ENCODE assay signal across 26 cellular contexts in genomic region chr1:237500566-237500965, GRCh38.
DNase-seq lines count a peak whose midpoint lies in the region; ATAC-seq, FAIRE-seq and TF ChIP-seq lines count a peak whose summit lies in the region.
"Had no signal": no experiment of that assay in that cellular context is flagged by ENCODE, and none has a peak within 500 bp of the region (broad histone marks: within the 10 kb centered on the region; RNA-seq: fewer than 3 reads in every experiment).

No MANE protein-coding gene starts in this region.

- FAIRE-seq in A549 (lab: Jason Lieb, UNC) (peak; percentile 13), D721Med (lab: Jason Lieb, UNC) (peak; percentile 53)
- FAIRE-seq: A204.1, G401.6, GM12891, GM19239 had no signal

- DNase-seq in NCI-H2171 treated with DMSO at 0.1 percent for 48 hours (lab: John Stamatoyannopoulos, UW) (peak; percentile 8), NCI-H2171 (lab: John Stamatoyannopoulos, UW) (no peak), A549 (ENCODE audit: low read depth in 1 of 2, low spot score in 1 of 2) (no peak), D721Med (ENCODE audit: insufficient read length, low spot score) (no peak), tibial artery (no peak)
- DNase-seq in stimulated activated CD4-positive, alpha-beta T cell treated with anti-CD3 and anti-CD28 coated beads, Interleukin-15, amount 100 ng/mL, for 24 hours: no peak
- DNase-seq in activated CD4-positive, alpha-beta T cell treated with anti-CD3 and anti-CD28 coated beads for 48 hours: no peak
- DNase-seq: 8988T; AML-193; Caco-2; Calu3; CD4-positive, alpha-beta T cell; CD8-positive, alpha-beta T cell; DMS153; DMS53; DMS79; DND-41; EL; GF-D8 had no signal

- POLR2A ChIA-PET in A549 (lab: Yijun Ruan, JAX) (no interaction called here), HEK293 (lab: Yijun Ruan, JAX) (no interaction called here)

- TF ChIP-seq EP300 in A549 (IDR thresholded peaks at IDR 0.05): no peak

- H3K4me3 ChIP-seq in A549 (no peak overlapping the region), HEK293 (ENCODE audit: low read depth, low read length) (no peak overlapping the region), tibial artery (no peak overlapping the region)
- H3K4me3 ChIP-seq: BLaER1 treated with 17β-estradiol and CSF1 and Interleukin-3, amounts not matched to agents 10 nM and 100 nM had no signal

- H3K4me2 ChIP-seq in A549: no peak overlapping the region
- H3K4me2 ChIP-seq: BLaER1 treated with 17β-estradiol and CSF1 and Interleukin-3, amounts not matched to agents 10 nM and 100 nM had no signal

- ATAC-seq in A549: no peak
- ATAC-seq: CD8-positive, alpha-beta T cell had no signal

- intact Hi-C loops in tibial artery (cut with DNase I; ENCODE audit: low total_unique reads): no loop called here

- no peaks in the 10 kb centered on the region for H3K36me3 ChIP-seq in HEK293 (ENCODE audit: control insufficient read depth in 2 of 2, insufficient read depth in 1 of 2, low read length in 2 of 2)
- peaks cover 6 to 9% (median 6%) of the 10 kb centered on the region in 3 donors for H3K36me3 ChIP-seq in tibial artery
- H3K36me3 ChIP-seq: BLaER1 treated with 17β-estradiol and CSF1 and Interleukin-3, amounts not matched to agents 10 nM and 100 nM had no signal

- 8% methylated on average over 6 of the region's 6 CpGs for WGBS in A549 (ENCODE audit: missing lambda C conversion rate)

- H3K4me1 ChIP-seq in A549 (no peaks in the 10 kb centered on the region), HEK293 (ENCODE audit: control insufficient read depth, insufficient read depth, low read length) (no peaks in the 10 kb centered on the region), tibial artery (no peaks in the 10 kb centered on the region)
- H3K4me1 ChIP-seq: BLaER1 treated with 17β-estradiol and CSF1 and Interleukin-3, amounts not matched to agents 10 nM and 100 nM; Caco-2 had no signal

- TF ChIP-seq RAD21 in A549 (conservative IDR thresholded peaks at IDR 0.05 in 1 of 2, IDR thresholded peaks at IDR 0.05 in 1 of 2): no peak

- no peak for TF ChIP-seq CTCF in A549 (IDR thresholded peaks at IDR 0.05)
- TF ChIP-seq CTCF in D721Med (IDR thresholded peaks at IDR 0.05; ENCODE audit: insufficient read depth, missing control alignments): no peak
- TF ChIP-seq CTCF in HEK293 (tag by site-specific recombination; IDR thresholded peaks at IDR 0.05): no peak
- TF ChIP-seq CTCF in tibial artery (IDR thresholded peaks at IDR 0.05): no peak

- H3K9me3 ChIP-seq in A549 (no peaks in the 10 kb centered on the region), HEK293 (ENCODE audit: control insufficient read depth, insufficient read depth, low read depth, low read length) (no peaks in the 10 kb centered on the region), tibial artery (no peaks in the 10 kb centered on the region)
- H3K9me3 ChIP-seq: BLaER1 treated with 17β-estradiol and CSF1 and Interleukin-3, amounts not matched to agents 10 nM and 100 nM; Caco-2 had no signal

- CTCF ChIA-PET in A549 (lab: Yijun Ruan, JAX): no interaction called here
- CTCF ChIA-PET in HEK293 (lab: Yijun Ruan, JAX): interaction anchor here (0.6 to 0.8 kb wide), 2 partner anchors 716 to 897 kb away, joined by 4 to 5 read pairs; no protein-coding TSS in a partner anchor

- H3K27ac ChIP-seq in A549: no peak overlapping the region
- no peak overlapping the region for H3K27ac ChIP-seq in HEK293 (ENCODE audit: extremely low read depth, low read depth, low read length)
- H3K27ac ChIP-seq in tibial artery: no peak overlapping the region
- H3K27ac ChIP-seq: BLaER1 treated with 17β-estradiol and CSF1 and Interleukin-3, amounts not matched to agents 10 nM and 100 nM; C4-2B had no signal

- H3K27me3 ChIP-seq in tibial artery: no peaks in the 10 kb centered on the region
- H3K27me3 ChIP-seq: BLaER1 treated with 17β-estradiol and CSF1 and Interleukin-3, amounts not matched to agents 10 nM and 100 nM had no signal

- no peak for TF ChIP-seq POLR2A in A549 (IDR thresholded peaks at IDR 0.05; ENCODE audit: low read length)

TF ChIP-seq in A549, 52 proteins besides CTCF, POLR2A, EP300 and RAD21 (continues in another document):
- no peak for TF ChIP-seq NPAS2 (CRISPR knock-in tag; IDR thresholded peaks at IDR 0.05; ENCODE audit: borderline replicate concordance)
- no peak for TF ChIP-seq BCL3 (IDR thresholded peaks at IDR 0.05)
- TF ChIP-seq HMGXB4 (CRISPR knock-in tag; IDR thresholded peaks at IDR 0.05; ENCODE audit: borderline replicate concordance): no peak
- no peak for TF ChIP-seq CEBPB (IDR thresholded peaks at IDR 0.05)
- TF ChIP-seq TFCP2L1 (CRISPR knock-in tag; IDR thresholded peaks at IDR 0.05): no peak
- TF ChIP-seq BHLHE40 (IDR thresholded peaks at IDR 0.05; ENCODE audit: low read depth, low read length): no peak
- TF ChIP-seq NFE2L2 (conservative IDR thresholded peaks at IDR 0.05; ENCODE audit: low read length): no peak
- no peak for TF ChIP-seq HEYL (CRISPR knock-in tag; IDR thresholded peaks at IDR 0.05)
- no peak for TF ChIP-seq ZC3H11A (IDR thresholded peaks at IDR 0.05)
- TF ChIP-seq EHF (CRISPR knock-in tag; IDR thresholded peaks at IDR 0.05): no peak
- TF ChIP-seq CBX8 (IDR thresholded peaks at IDR 0.05): no peak
- no peak for TF ChIP-seq FOSB (CRISPR knock-in tag; IDR thresholded peaks at IDR 0.05)
- TF ChIP-seq GATA3 (IDR thresholded peaks at IDR 0.05; ENCODE audit: borderline replicate concordance): no peak
- no peak for TF ChIP-seq JUN (IDR thresholded peaks at IDR 0.05)

TF ChIP-seq in HEK293, 187 proteins besides CTCF, POLR2A, EP300 and RAD21:
- TF ChIP-seq ZNF768 (tag by site-specific recombination; IDR thresholded peaks at IDR 0.05) (no peak), SCRT2 (tag by site-specific recombination; IDR thresholded peaks at IDR 0.05) (peak; percentile 49; the same call in 1 of the 2 replicates), ZSCAN16 (tag by site-specific recombination; IDR thresholded peaks at IDR 0.05) (no peak), ATF2 (tag by site-specific recombination; IDR thresholded peaks at IDR 0.05; ENCODE audit: low read depth) (peak; percentile 90)
